In genomic region chr7:131688738-131689661, GRCh38 we compare ENCODE assay signal across 9 cellular contexts.
DNase-seq lines count a peak whose midpoint lies in the region; ATAC-seq and TF ChIP-seq lines count a peak whose summit lies in the region.
"Had no signal": no experiment of that assay in that cellular context is flagged by ENCODE, and none has a peak within 500 bp of the region (broad histone marks: within the 10 kb centered on the region; RNA-seq: fewer than 3 reads in every experiment).

No MANE protein-coding gene starts in this region.

- no peak overlapping the region for H3K27ac ChIP-seq in transverse colon
- H3K27ac ChIP-seq: BLaER1 treated with 17β-estradiol and CSF1 and Interleukin-3, amounts not matched to agents 10 nM and 100 nM had no signal

- peaks cover 0 to 7% (median 7%) of the 10 kb centered on the region in 4 donors for H3K4me1 ChIP-seq in transverse colon

- intact Hi-C loops in transverse colon (cut with DNase I; ENCODE audit: low total_unique reads), result no loop called here

- no peak overlapping the region for H3K4me3 Mint-ChIP-seq in activated T-helper 17 cell treated with anti-CD3 and anti-CD28 coated beads, Interleukin-2, amount 50 U/mL, for 72 hours

- peaks cover 6% of the 10 kb centered on the region for H3K4me1 Mint-ChIP-seq in activated T-helper 17 cell treated with anti-CD3 and anti-CD28 coated beads, Interleukin-2, amount 50 U/mL, for 72 hours

- H3K9me3 ChIP-seq in transverse colon, result no peaks in the 10 kb centered on the region
- H3K9me3 ChIP-seq: BLaER1 treated with 17β-estradiol and CSF1 and Interleukin-3, amounts not matched to agents 10 nM and 100 nM had no signal

- TF ChIP-seq POLR2A in transverse colon (IDR thresholded peaks at IDR 0.05), result no peak

- no peaks in the 10 kb centered on the region for H3K36me3 ChIP-seq in transverse colon
- H3K36me3 ChIP-seq: BLaER1 treated with 17β-estradiol and CSF1 and Interleukin-3, amounts not matched to agents 10 nM and 100 nM had no signal

- no peaks in the 10 kb centered on the region for H3K36me3 Mint-ChIP-seq in activated T-helper 17 cell treated with anti-CD3 and anti-CD28 coated beads, Interleukin-2, amount 50 U/mL, for 72 hours (ENCODE audit: low read depth)

- 60% methylated on average over 12 of the region's 12 CpGs; no CpG with 5 or more reads in 1 of the 2 donors for WGBS in transverse colon (ENCODE audit: low coverage in 1 of 2), 2 donors

- TF ChIP-seq CTCF in foreskin fibroblast (IDR thresholded peaks at IDR 0.05; ENCODE audit: low read depth, low read length) (peak; percentile 92), transverse colon (IDR thresholded peaks at IDR 0.05) (peak; percentile 88 to 94 (median 92))

- H3K9me3 Mint-ChIP-seq in activated T-helper 17 cell treated with anti-CD3 and anti-CD28 coated beads, Interleukin-2, amount 50 U/mL, for 72 hours, result no peaks in the 10 kb centered on the region

- H3K27me3 Mint-ChIP-seq in activated T-helper 17 cell treated with anti-CD3 and anti-CD28 coated beads, Interleukin-2, amount 50 U/mL, for 72 hours, result peaks cover 46% of the 10 kb centered on the region

- peak; percentile 49 to 68 for DNase-seq in NCI-H187 (lab: John Stamatoyannopoulos, UW)
- DNase-seq in NCI-H187 treated with DMSO at 0.1 percent for 48 hours (lab: John Stamatoyannopoulos, UW), result no peak
- peak; percentile 89 for DNase-seq in HT-29 (ENCODE audit: low spot score)
- DNase-seq in RKO (ENCODE audit: low spot score), result peak; percentile 60
- peak; percentile 38 to 79 for DNase-seq in foreskin fibroblast
- peak; percentile 54 for DNase-seq in occipital lobe (lab: John Stamatoyannopoulos, UW)
- DNase-seq in transverse colon, result peak; percentile 62

- no peak overlapping the region for H3K27ac Mint-ChIP-seq in activated T-helper 17 cell treated with anti-CD3 and anti-CD28 coated beads, Interleukin-2, amount 50 U/mL, for 72 hours

- in situ Hi-C loops in transverse colon (cut with MboI; ENCODE audit: low pct_ligation_motif_present in 1 of 4, low pct_unique_long_range_greater_than_20kb in 1 of 4, low sequenced_read_pairs in 3 of 4), result loop anchor here in 2 of 4 donors (10.0 to 25.0 kb wide), 2 partner anchors 896 to 898 kb away; partner anchors contain the start of gene PLXNA4 (in 1 of the 2)

- ATAC-seq in activated T-helper 17 cell treated with anti-CD3 and anti-CD28 coated beads, Interleukin-2, amount 50 U/mL, for 72 hours (replicated peaks), result peak; percentile 68

- no peak overlapping the region for H3K4me3 ChIP-seq in foreskin fibroblast (ENCODE audit: low read depth in 1 of 2, low read length in 2 of 2)
- no peak overlapping the region for H3K4me3 ChIP-seq in transverse colon
- H3K4me3 ChIP-seq: BLaER1 treated with 17β-estradiol and CSF1 and Interleukin-3, amounts not matched to agents 10 nM and 100 nM had no signal

- peaks cover 41% of the 10 kb centered on the region for H3K27me3 ChIP-seq in transverse colon
- H3K27me3 ChIP-seq: BLaER1 treated with 17β-estradiol and CSF1 and Interleukin-3, amounts not matched to agents 10 nM and 100 nM had no signal

- TF ChIP-seq EP300 in transverse colon (IDR thresholded peaks at IDR 0.05; ENCODE audit: low read depth), result no peak
